Comparison of ENCODE assay signal across 16 cellular contexts in the genomic region with DNA sequence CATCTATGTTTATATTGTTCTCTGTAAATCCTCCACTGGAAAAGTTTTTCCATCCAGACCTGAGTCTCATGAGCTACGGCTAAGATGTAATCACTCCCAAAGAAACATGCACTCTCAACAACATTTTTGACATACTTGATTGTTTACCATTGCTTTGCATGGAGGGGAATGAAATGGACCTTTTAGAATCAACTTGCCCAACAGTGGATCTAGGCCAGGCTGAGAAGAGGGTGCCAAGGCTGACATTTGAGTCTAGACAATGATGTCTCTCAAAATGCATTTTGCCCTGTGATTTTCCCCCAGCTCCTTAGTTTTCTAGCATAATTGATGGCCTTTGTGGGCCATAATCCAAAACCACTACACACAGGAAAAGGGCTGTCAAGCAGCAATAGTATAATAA.
DNase-seq lines count a peak whose midpoint lies in the region; ATAC-seq and TF ChIP-seq lines count a peak whose summit lies in the region.
"Had no signal": no experiment of that assay in that cellular context is flagged by ENCODE, and none has a peak within 500 bp of the region (broad histone marks: within the 10 kb centered on the region; RNA-seq: fewer than 3 reads in every experiment).

No MANE protein-coding gene starts in this region.

- DNase-seq in CD4-positive, alpha-beta T cell = no peak
- DNase-seq in fibroblast of the aortic adventitia (ENCODE audit: low read depth) (peak; percentile 85), retinal pigment epithelial cell (ENCODE audit: low read depth) (peak; percentile 30), posterior vena cava (ENCODE audit: low spot score) (no peak), 8988T (no peak), WERI-Rb-1 (no peak)
- DNase-seq: body of pancreas, hippocampal formation, left lung, NCI-H1105 treated with DMSO at 0.1 percent for 48 hours, small intestine, T-helper 9 cell had no signal

- intact Hi-C loops in CD4-positive, alpha-beta T cell (cut with DNase I, micrococcal nuclease) = no loop called here
- intact Hi-C loops in posterior vena cava (cut with DNase I) = no loop called here

- no peak overlapping the region for H3K4me3 ChIP-seq in fibroblast of the aortic adventitia (ENCODE audit: low read depth, low read length)
- no peak overlapping the region for H3K4me3 ChIP-seq in retinal pigment epithelial cell (ENCODE audit: low read length)
- H3K4me3 ChIP-seq in WERI-Rb-1 (ENCODE audit: low read depth, low read length) = no peak overlapping the region
- H3K4me3 ChIP-seq: body of pancreas, left lung, neural progenitor cell had no signal

- no peak for TF ChIP-seq CTCF in CD4-positive, alpha-beta T cell (IDR thresholded peaks at IDR 0.05)
- no peak for TF ChIP-seq CTCF in VCaP (conservative IDR thresholded peaks at IDR 0.05)
- TF ChIP-seq CTCF in fibroblast of the aortic adventitia (IDR thresholded peaks at IDR 0.05; ENCODE audit: insufficient read depth, low read length) = no peak
- no peak for TF ChIP-seq CTCF in retinal pigment epithelial cell (conservative IDR thresholded peaks at IDR 0.05; ENCODE audit: low read depth, low read length)
- no peak for TF ChIP-seq CTCF in WERI-Rb-1 (IDR thresholded peaks at IDR 0.05; ENCODE audit: low read depth, low read length)

- CTCF ChIA-PET in CD4-positive, alpha-beta T cell (lab: Charles Lee) = no interaction called here

- ATAC-seq in CD4-positive, alpha-beta T cell (ENCODE audit: poor library complexity) = no peak
- no peak for ATAC-seq in GM19328 (IDR thresholded peaks at IDR 0.05; ENCODE audit: unreplicated experiment)

- H3K27me3 ChIP-seq in CD4-positive, alpha-beta T cell (ENCODE audit: control insufficient read depth, insufficient read depth, low read length) = no peaks in the 10 kb centered on the region
- no peaks in the 10 kb centered on the region for H3K27me3 ChIP-seq in WERI-Rb-1 (ENCODE audit: insufficient read depth, low read depth, severe bottlenecking)
- H3K27me3 ChIP-seq: body of pancreas, left lung, neural progenitor cell had no signal

- H3K4me3 Mint-ChIP-seq in CD4-positive, alpha-beta T cell = no peak overlapping the region
- H3K4me3 Mint-ChIP-seq: activated T-helper 1 cell treated with anti-CD3 and anti-CD28 coated beads, Interleukin-12 subunit alpha, Interleukin-12 subunit beta, Interleukin-2, Interleukin-4 antibody, amounts not matched to agents 30 ng/mL and 10 ng/mL and 1 ng/mL, durations not matched to agents 14 hours and 24 hours and 36 hours; neural progenitor cell had no signal

- no peaks in the 10 kb centered on the region for H3K36me3 ChIP-seq in WERI-Rb-1
- H3K36me3 ChIP-seq: left lung, neural progenitor cell had no signal

- no peaks in the 10 kb centered on the region for H3K9me3 ChIP-seq in CD4-positive, alpha-beta T cell (ENCODE audit: control insufficient read depth, low read length)
- H3K9me3 ChIP-seq in WERI-Rb-1 (ENCODE audit: severe bottlenecking) = no peaks in the 10 kb centered on the region
- H3K9me3 ChIP-seq: body of pancreas, left lung had no signal

- POLR2A ChIA-PET in CD4-positive, alpha-beta T cell (lab: Charles Lee) = no interaction called here

- peak overlapping the region; percentile 23 for H3K27ac Mint-ChIP-seq in CD4-positive, alpha-beta T cell
- H3K27ac Mint-ChIP-seq: activated T-helper 1 cell treated with anti-CD3 and anti-CD28 coated beads, Interleukin-12 subunit alpha, Interleukin-12 subunit beta, Interleukin-2, Interleukin-4 antibody, amounts not matched to agents 30 ng/mL and 10 ng/mL and 1 ng/mL, durations not matched to agents 14 hours and 24 hours and 36 hours; neural progenitor cell had no signal

- peaks cover 46% of the 10 kb centered on the region for H3K4me1 Mint-ChIP-seq in CD4-positive, alpha-beta T cell (ENCODE audit: low read depth)

- H3K9me3 Mint-ChIP-seq in CD4-positive, alpha-beta T cell = no peaks in the 10 kb centered on the region
- H3K9me3 Mint-ChIP-seq: activated T-helper 1 cell treated with anti-CD3 and anti-CD28 coated beads, Interleukin-12 subunit alpha, Interleukin-12 subunit beta, Interleukin-2, Interleukin-4 antibody, amounts not matched to agents 30 ng/mL and 10 ng/mL and 1 ng/mL, durations not matched to agents 14 hours and 24 hours and 36 hours had no signal

- no peaks in the 10 kb centered on the region for H3K36me3 Mint-ChIP-seq in CD4-positive, alpha-beta T cell (ENCODE audit: low read depth)
- H3K36me3 Mint-ChIP-seq: neural progenitor cell had no signal

- H3K27ac ChIP-seq in CD4-positive, alpha-beta T cell (ENCODE audit: low read depth, low read length) = no peak overlapping the region
- H3K27ac ChIP-seq in VCaP (peak overlapping the region; percentile 22; the same call in 1 of the 2 replicates), WERI-Rb-1 (no peak overlapping the region)
- H3K27ac ChIP-seq: body of pancreas, left lung, neural progenitor cell had no signal

- no peaks in the 10 kb centered on the region for H3K27me3 Mint-ChIP-seq in CD4-positive, alpha-beta T cell

Comparison
In these comparisons a context has a peak if more than half of its experiments do, and no peak if none do; other contexts are left out.
1. DNase-seq: peak in fibroblast of the aortic adventitia (single experiment) and retinal pigment epithelial cell (single experiment); none in CD4-positive, alpha-beta T cell (0 of 10), posterior vena cava (single experiment), 8988T (single experiment) and WERI-Rb-1 (single experiment).